ENCODE assay signal across 19 cellular contexts in the genomic region with DNA sequence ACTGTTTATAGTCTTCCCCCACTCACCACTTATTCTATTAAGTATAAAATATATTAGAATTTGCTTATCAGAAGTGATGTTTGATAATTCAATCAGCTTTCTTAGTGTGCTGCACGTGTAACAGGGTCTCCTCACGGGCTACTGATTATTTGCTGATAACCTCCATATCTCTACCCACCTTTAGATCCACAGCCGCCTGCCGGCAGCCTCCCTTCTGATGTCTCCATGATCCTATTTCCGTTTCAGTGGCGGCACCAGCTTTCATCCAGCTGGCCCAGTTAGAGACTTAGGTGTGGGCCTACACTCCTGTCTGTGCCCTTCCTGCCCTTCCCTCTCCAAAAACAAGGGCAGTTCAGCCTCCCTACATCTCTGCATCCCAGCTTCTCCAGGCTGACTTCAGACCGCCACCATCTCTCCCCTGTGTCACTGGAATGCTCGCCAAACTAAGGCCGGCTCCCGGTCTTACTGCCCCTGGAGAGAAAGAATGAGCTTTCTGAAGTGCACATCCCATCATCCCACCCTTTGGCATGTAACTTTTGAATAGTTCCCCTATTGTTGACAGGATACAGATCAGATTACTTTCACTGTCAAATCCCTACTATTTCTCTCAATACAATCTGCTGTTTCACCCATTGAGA.
DNase-seq lines count a peak whose midpoint lies in the region; ATAC-seq and TF ChIP-seq lines count a peak whose summit lies in the region.
"Had no signal": no experiment of that assay in that cellular context is flagged by ENCODE, and none has a peak within 500 bp of the region (broad histone marks: within the 10 kb centered on the region; RNA-seq: fewer than 3 reads in every experiment).

No MANE protein-coding gene starts in this region.

- peak overlapping the region; percentile 0 for H3K27ac Mint-ChIP-seq in progenitor cell of endocrine pancreas
- H3K27ac Mint-ChIP-seq: B cell; CD4-positive, alpha-beta T cell had no signal

- H3K4me3 Mint-ChIP-seq in progenitor cell of endocrine pancreas (ENCODE audit: low read depth): no peak overlapping the region
- H3K4me3 Mint-ChIP-seq: B cell; CD4-positive, alpha-beta T cell had no signal

- intact Hi-C loops in aorta (cut with DNase I): no loop called here

- TF ChIP-seq CTCF in progenitor cell of endocrine pancreas (IDR thresholded peaks at IDR 0.05; ENCODE audit: unreplicated experiment): no peak

- H3K36me3 ChIP-seq in HAP-1 (replicated peaks): no peaks in the 10 kb centered on the region
- H3K36me3 ChIP-seq in mesodermal cell (ENCODE audit: control insufficient read depth, insufficient read depth, low read length): no peaks in the 10 kb centered on the region
- no peaks in the 10 kb centered on the region for H3K36me3 ChIP-seq in aorta (ENCODE audit: control insufficient read depth in 1 of 2, insufficient read depth in 2 of 2, low read length in 1 of 2)

- no peaks in the 10 kb centered on the region for H3K9me3 Mint-ChIP-seq in progenitor cell of endocrine pancreas (ENCODE audit: low read depth)
- H3K9me3 Mint-ChIP-seq: CD4-positive, alpha-beta T cell had no signal

- H3K4me1 Mint-ChIP-seq in progenitor cell of endocrine pancreas (ENCODE audit: low read depth): peaks cover 1% of the 10 kb centered on the region
- H3K4me1 Mint-ChIP-seq: B cell had no signal

- H3K27ac ChIP-seq in mesodermal cell (ENCODE audit: low read depth, low read length, severe bottlenecking) (peak overlapping the region; percentile 59), aorta (ENCODE audit: low read depth in 1 of 2, low read length in 2 of 2) (no peak overlapping the region)
- H3K27ac ChIP-seq: PC-9 had no signal

- H3K9me3 ChIP-seq in HAP-1 (no peaks in the 10 kb centered on the region), mesodermal cell (ENCODE audit: control insufficient read depth, low read length) (peaks cover 6% of the 10 kb centered on the region), aorta (ENCODE audit: control insufficient read depth, low read length) (no peaks in the 10 kb centered on the region)
- H3K9me3 ChIP-seq: SK-N-SH had no signal

- ATAC-seq in GM21390 (IDR thresholded peaks at IDR 0.05; ENCODE audit: unreplicated experiment) (no peak), aorta (ENCODE audit: low FRiP score) (no peak)
- ATAC-seq: HCT116 had no signal

- H3K27me3 ChIP-seq in HAP-1 (ENCODE audit: low read depth) (no peaks in the 10 kb centered on the region), aorta (ENCODE audit: control insufficient read depth in 1 of 2, insufficient read depth in 2 of 2, low read length in 1 of 2) (no peaks in the 10 kb centered on the region)

- DNase-seq in HAP-1 (ENCODE audit: low spot score in 2 of 2) (peak; percentile 56 to 69), SK-MEL-5 (ENCODE audit: low read depth, low spot score) (peak; percentile 15), progenitor cell of endocrine pancreas (ENCODE audit: low spot score, unreplicated experiment) (no peak), HuH-7 (ENCODE audit: low spot score) (no peak), aorta (no peak)
- DNase-seq: Calu3; CD4-positive, alpha-beta T cell; DMS53; KG1; NCI-H1436; NCI-H2029; NCI-H510A; NCI-H774; PC-9; SK-N-SH had no signal

- peaks cover 15% of the 10 kb centered on the region for H3K4me1 ChIP-seq in HAP-1
- H3K4me1 ChIP-seq in mesodermal cell (ENCODE audit: control insufficient read depth, insufficient read depth, low read length, poor library complexity, severe bottlenecking): peaks cover 39% of the 10 kb centered on the region
- H3K4me1 ChIP-seq in aorta (ENCODE audit: control insufficient read depth in 1 of 2, insufficient read depth in 2 of 2, low read length in 2 of 2): no peaks in the 10 kb centered on the region

- WGBS in mesodermal cell (ENCODE audit: insufficient coverage in 2 of 2), 2 experiments: 84 to 87% methylated on average over 7 to 10 of the region's 10 CpGs
- 95% methylated on average over 10 of the region's 10 CpGs for WGBS in aorta, 2 donors

- no peak overlapping the region for H3K4me3 ChIP-seq in HAP-1
- H3K4me3 ChIP-seq in mesodermal cell (ENCODE audit: extremely low read depth, insufficient read depth, low read length, poor library complexity, severe bottlenecking): no peak overlapping the region
- no peak overlapping the region for H3K4me3 ChIP-seq in aorta (ENCODE audit: low read length in 2 of 2)
- H3K4me3 ChIP-seq: PC-9 had no signal

- H3K27me3 Mint-ChIP-seq in progenitor cell of endocrine pancreas: no peaks in the 10 kb centered on the region
- H3K27me3 Mint-ChIP-seq: CD4-positive, alpha-beta T cell had no signal

- H3K36me3 Mint-ChIP-seq in progenitor cell of endocrine pancreas (ENCODE audit: insufficient read depth): no peaks in the 10 kb centered on the region

- in situ Hi-C loops in HAP-1 (cut with MboI; ENCODE audit: low sequenced_read_pairs): no loop called here
- in situ Hi-C loops in SK-MEL-5 (cut with HindIII; ENCODE audit: low pct_unique_long_range_greater_than_20kb, low sequenced_read_pairs): no loop called here

Comparison
In these comparisons a context has a peak if more than half of its experiments do, and no peak if none do; other contexts are left out.
1. DNase-seq: peak in HAP-1 (2 of 2) and SK-MEL-5 (single experiment); none in progenitor cell of endocrine pancreas (single experiment), HuH-7 (single experiment) and aorta (0 of 2).